In genomic region chr12:13945641-13946040, GRCh38 we compare ENCODE assay signal across 33 cellular contexts. TPM values are rescaled to one million over a fixed set of nuclear protein-coding genes. Genes with fewer than 3 reads are reported as not detected.
"Had no signal": no experiment of that assay in that cellular context is flagged by ENCODE, and none has a peak within 500 bp of the region (broad histone marks: within the 10 kb centered on the region; RNA-seq: fewer than 3 reads in every experiment).

No MANE protein-coding gene starts in this region.

- H3K9me3 Mint-ChIP-seq: activated CD4-positive, alpha-beta memory T cell treated with anti-CD3 and anti-CD28 coated beads, Interleukin-2, amount 10 ng/mL, durations not matched to agents 7 days and 5 days; activated naive CD4-positive, alpha-beta T cell treated with anti-CD3 and anti-CD28 coated beads, Interleukin-2, amount 10 ng/mL, durations not matched to agents 7 days and 5 days; activated naive CD8-positive, alpha-beta T cell treated with anti-CD3 and anti-CD28 coated beads, Interleukin-2, amount 10 ng/mL, durations not matched to agents 7 days and 5 days; activated T-helper 17 cell treated with anti-CD3 and anti-CD28 coated beads, Interleukin-2, amount 50 U/mL, for 72 hours; T-cell had no signal

- H3K27ac ChIP-seq: adrenal gland, breast epithelium, VCaP had no signal

- H3K27me3 ChIP-seq: adrenal gland, breast epithelium had no signal

- H3K4me3 Mint-ChIP-seq: activated CD4-positive, alpha-beta memory T cell treated with anti-CD3 and anti-CD28 coated beads, Interleukin-2, amount 10 ng/mL, durations not matched to agents 7 days and 5 days; activated CD4-positive, alpha-beta T cell treated with anti-CD3 and anti-CD28 coated beads for 36 hours; activated naive CD4-positive, alpha-beta T cell treated with anti-CD3 and anti-CD28 coated beads, Interleukin-2, amount 10 ng/mL, durations not matched to agents 7 days and 5 days; activated naive CD8-positive, alpha-beta T cell treated with anti-CD3 and anti-CD28 coated beads, Interleukin-2, amount 10 ng/mL, durations not matched to agents 7 days and 5 days; activated T-helper 17 cell treated with anti-CD3 and anti-CD28 coated beads, Interleukin-2, amount 50 U/mL, for 72 hours; T-cell had no signal

- ATAC-seq: activated CD4-positive, alpha-beta T cell treated with anti-CD3 and anti-CD28 coated beads for 36 hours; activated T-helper 17 cell treated with anti-CD3 and anti-CD28 coated beads, Interleukin-2, amount 50 U/mL, for 72 hours; T-cell had no signal

- DNase-seq: activated CD4-positive, alpha-beta memory T cell treated with anti-CD3 and anti-CD28 coated beads, Interleukin-2, amount 10 ng/mL, durations not matched to agents 7 days and 5 days; activated CD4-positive, alpha-beta T cell treated with anti-CD3 and anti-CD28 coated beads for 36 hours; activated CD4-positive, alpha-beta T cell treated with anti-CD3 and anti-CD28 coated beads, Interleukin-2, amount 50 U/mL, for 1 hour; activated gamma-delta T cell treated with Interleukin-2 at 50 U/mL for 16 hours; activated naive CD4-positive, alpha-beta T cell treated with anti-CD3 and anti-CD28 coated beads, Interleukin-2, amount 10 ng/mL, durations not matched to agents 7 days and 5 days; activated naive CD8-positive, alpha-beta T cell treated with anti-CD3 and anti-CD28 coated beads, Interleukin-2, amount 10 ng/mL, durations not matched to agents 7 days and 5 days; activated T-cell treated with anti-CD3 and anti-CD28 coated beads for 4 hours; activated T-cell treated with anti-CD3 and anti-CD28 coated beads, Interleukin-2, amount 50 U/mL, for 48 hours; adrenal gland; anterior cingulate cortex; caudate nucleus; KG1; NCI-H1092; NCI-H1417 treated with DMSO at 0.1 percent for 48 hours; NCI-H1694; NCI-H2029; NCI-H2107; NCI-H2171 treated with DMSO at 0.1 percent for 48 hours; NCI-H226; NCI-H526; NCI-H774; OCI-M1; SHP77 treated with DMSO at 0.1 percent for 48 hours; T-cell; T-helper 2 cell; T1000 had no signal

- H3K9me3 ChIP-seq: adrenal gland, breast epithelium had no signal

- H3K36me3 ChIP-seq: adrenal gland, breast epithelium had no signal

- H3K27ac Mint-ChIP-seq: activated CD4-positive, alpha-beta memory T cell treated with anti-CD3 and anti-CD28 coated beads, Interleukin-2, amount 10 ng/mL, durations not matched to agents 7 days and 5 days; activated CD4-positive, alpha-beta T cell treated with anti-CD3 and anti-CD28 coated beads for 36 hours; activated naive CD4-positive, alpha-beta T cell treated with anti-CD3 and anti-CD28 coated beads, Interleukin-2, amount 10 ng/mL, durations not matched to agents 7 days and 5 days; activated naive CD8-positive, alpha-beta T cell treated with anti-CD3 and anti-CD28 coated beads, Interleukin-2, amount 10 ng/mL, durations not matched to agents 7 days and 5 days; activated T-helper 17 cell treated with anti-CD3 and anti-CD28 coated beads, Interleukin-2, amount 50 U/mL, for 72 hours; T-cell had no signal

- H3K4me3 ChIP-seq: adrenal gland, breast epithelium had no signal

- H3K4me1 ChIP-seq: adrenal gland, breast epithelium had no signal

- H3K4me1 Mint-ChIP-seq: activated CD4-positive, alpha-beta memory T cell treated with anti-CD3 and anti-CD28 coated beads, Interleukin-2, amount 10 ng/mL, durations not matched to agents 7 days and 5 days; activated CD4-positive, alpha-beta T cell treated with anti-CD3 and anti-CD28 coated beads for 36 hours; activated naive CD4-positive, alpha-beta T cell treated with anti-CD3 and anti-CD28 coated beads, Interleukin-2, amount 10 ng/mL, durations not matched to agents 7 days and 5 days; activated naive CD8-positive, alpha-beta T cell treated with anti-CD3 and anti-CD28 coated beads, Interleukin-2, amount 10 ng/mL, durations not matched to agents 7 days and 5 days; activated T-helper 17 cell treated with anti-CD3 and anti-CD28 coated beads, Interleukin-2, amount 50 U/mL, for 72 hours; T-cell had no signal

RNA-seq across cellular contexts. Expression of gene GRIN2B, which starts 35.8 kb away (rescaled TPM):
- total RNA-seq: activated CD4-positive, alpha-beta memory T cell treated with anti-CD3 and anti-CD28 coated beads, Interleukin-2, amount 10 ng/mL, durations not matched to agents 7 days and 5 days; activated CD4-positive, alpha-beta T cell treated with anti-CD3 and anti-CD28 coated beads for 36 hours; activated CD8-positive, alpha-beta memory T cell treated with anti-CD3 and anti-CD28 coated beads for 36 hours; activated naive CD8-positive, alpha-beta T cell treated with anti-CD3 and anti-CD28 coated beads, Interleukin-2, amount 10 ng/mL, durations not matched to agents 7 days and 5 days; LHCN-M2; M059J; NCI-H460; T-cell had no signal
